Comparison of ENCODE assay signal across 8 cellular contexts in genomic region chrX:19514791-19515614, GRCh38. TPM values are rescaled to one million over a fixed set of nuclear protein-coding genes. Genes with fewer than 3 reads are reported as not detected.
DNase-seq lines count a peak whose midpoint lies in the region; ATAC-seq, FAIRE-seq and TF ChIP-seq lines count a peak whose summit lies in the region.

TSS of gene MAP3K15 (minus strand) at chrX:19515508. CDS start at chrX:19515261, 247 bp downstream.

- H3K27me3 ChIP-seq in AG04450 (ENCODE audit: control insufficient read depth, insufficient read depth, low read length), result peaks cover 3% of the 10 kb centered on the region
- H3K27me3 ChIP-seq in Peyer's patch, result no peaks in the 10 kb centered on the region
- no peaks in the 10 kb centered on the region for H3K27me3 ChIP-seq in mesendoderm (ENCODE audit: insufficient read depth, low read length, poor library complexity)

- H3K27ac ChIP-seq in AG04450 (ENCODE audit: low read depth, low read length), result no peak within 1 kb of the TSS
- H3K27ac ChIP-seq in Peyer's patch, result no peak within 1 kb of the TSS
- H3K27ac ChIP-seq in mesendoderm (ENCODE audit: low read depth, low read length), result no peak within 1 kb of the TSS

- H2BK120ac ChIP-seq in mesendoderm (ENCODE audit: low read depth, low read length), result no peak within 1 kb of the TSS

- H2BK15ac ChIP-seq in mesendoderm (replicated peaks; ENCODE audit: low read depth), result no peak within 1 kb of the TSS

- CTCF ChIA-PET in AG04450 (lab: Charles Lee), result interaction anchor here (0.6 to 1.0 kb wide), 2 partner anchors 132 to 608 kb away, joined by 5 read pairs; no protein-coding TSS in a partner anchor

- no peak for FAIRE-seq in GM12892 (lab: Jason Lieb, UNC)

- ATAC-seq in HG03097 (IDR thresholded peaks at IDR 0.05; ENCODE audit: low FRiP score, unreplicated experiment), result no peak
- ATAC-seq in HG02885 (IDR thresholded peaks at IDR 0.05; ENCODE audit: poor library complexity, unreplicated experiment), result no peak

- H3K18ac ChIP-seq in mesendoderm (ENCODE audit: low read length), result peak within 1 kb of the TSS; percentile 51

- H3K4me3 ChIP-seq in AG04450 (ENCODE audit: low read depth, low read length), result 0 out of 2 replicates have a peak within 1 kb of the TSS, but pooled peaks have one; percentile 4
- peak within 1 kb of the TSS; percentile 11 to 46 (median 42) for H3K4me3 ChIP-seq in Peyer's patch
- no peak within 1 kb of the TSS for H3K4me3 ChIP-seq in mesendoderm (ENCODE audit: low read length)

- peak within 1 kb of the TSS; percentile 42 for H3K56ac ChIP-seq in mesendoderm (ENCODE audit: low read length)

- no peak for TF ChIP-seq CTCF in AG04450 (IDR thresholded peaks at IDR 0.05; ENCODE audit: low read depth, low read length)
- TF ChIP-seq CTCF in Peyer's patch (IDR thresholded peaks at IDR 0.05), result no peak

- no peaks in the 10 kb centered on the region for H3K36me3 ChIP-seq in Peyer's patch
- H3K36me3 ChIP-seq in mesendoderm (ENCODE audit: control insufficient read depth, insufficient read depth, low read length), result no peaks in the 10 kb centered on the region

- POLR2A ChIA-PET in AG04450 (lab: Yijun Ruan, JAX), result no interaction called here

- H2AK5ac ChIP-seq in mesendoderm (ENCODE audit: low read length), result no peak within 1 kb of the TSS

- H3K9me3 ChIP-seq in AG04450 (ENCODE audit: control insufficient read depth, insufficient read depth, low read length), result no peaks in the 10 kb centered on the region
- no peaks in the 10 kb centered on the region for H3K9me3 ChIP-seq in Peyer's patch

- no peaks in the 10 kb centered on the region for H3K79me2 ChIP-seq in mesendoderm (ENCODE audit: control insufficient read depth, insufficient read depth, low read length)

- TF ChIP-seq POLR2A in GM12892 (IDR thresholded peaks at IDR 0.05; ENCODE audit: low read depth, low read length), result no peak
- no peak for TF ChIP-seq POLR2A in Peyer's patch (IDR thresholded peaks at IDR 0.05)

- H3K9ac ChIP-seq in mesendoderm (ENCODE audit: low read length), result no peak within 1 kb of the TSS

- no peak for DNase-seq in AG04450 (ENCODE audit: low read depth, low spot score)
- peak; percentile 33 for DNase-seq in GM12892 (ENCODE audit: insufficient read length)
- DNase-seq in Peyer's patch, result peak in 1 of 3 donors; percentile 48
- DNase-seq in cerebellar cortex (ENCODE audit: low spot score), result peak; percentile 10
- peak; percentile 53 for DNase-seq in mesendoderm
- no peak for DNase-seq in globus pallidus (ENCODE audit: low spot score)

- H3K4me1 ChIP-seq in Peyer's patch (peaks cover 0 to 5% (median 0%) of the 10 kb centered on the region in 4 donors), mesendoderm (ENCODE audit: control insufficient read depth, low read depth, low read length) (no peaks in the 10 kb centered on the region)

- WGBS in mesendoderm (ENCODE audit: extremely low coverage, insufficient coverage, low lambda C conversion rate), result no CpG with 5 or more reads among the region's 100 CpGs

- H3K4me2 ChIP-seq in mesendoderm (ENCODE audit: low read length), result no peak within 1 kb of the TSS

- no peak within 1 kb of the TSS for H3K23ac ChIP-seq in mesendoderm (ENCODE audit: low read length)

- no peak within 1 kb of the TSS for H4K8ac ChIP-seq in mesendoderm (ENCODE audit: low read depth, low read length)

- H4K5ac ChIP-seq in mesendoderm (ENCODE audit: low read length), result no peak within 1 kb of the TSS

- H3K79me1 ChIP-seq in mesendoderm (ENCODE audit: low read length), result no peaks in the 10 kb centered on the region

- H3K4ac ChIP-seq in mesendoderm (ENCODE audit: low read depth, low read length), result peak within 1 kb of the TSS; percentile 16

- H2BK5ac ChIP-seq in mesendoderm (ENCODE audit: low read length), result no peak within 1 kb of the TSS

RNA-seq across cellular contexts. Expression of gene MAP3K15, which starts in this region (rescaled TPM):
- 0.35 and 0.38 TPM in 2 replicates for polyA plus RNA-seq in AG04450 (2011; rRNA removed)
- polyA minus RNA-seq in AG04450 (2011; rRNA and poly(A)+ RNA removed), result 0.37 and 0.74 TPM in 2 replicates
- polyA plus RNA-seq in GM12892 (2012; ENCODE audit: missing spikeins), result not detected
- total RNA-seq in Peyer's patch, result not detected
- polyA plus RNA-seq in mesendoderm (2013, experiment 1 of 2), result 0.65 TPM
- 0.59 TPM for polyA plus RNA-seq in mesendoderm (2013, experiment 2 of 2)

Comparison
In these comparisons a context has a peak if more than half of its experiments do, and no peak if none do; other contexts are left out.
1. DNase-seq: peak in GM12892 (single experiment), cerebellar cortex (single experiment) and mesendoderm (single experiment); none in AG04450 (single experiment) and globus pallidus (single experiment).